Comparison of ENCODE assay signal across 1 cellular context in genomic region chr3:72744330-72744729, GRCh38.
TF ChIP-seq lines count a peak whose summit lies in the region.

No MANE protein-coding gene starts in this region.

TF ChIP-seq in HepG2, 621 proteins besides CTCF, POLR2A, EP300 and RAD21 (continued from another document and continues in another):
- peak; percentile 60 for TF ChIP-seq FOXP4 (CRISPR knock-in tag; IDR thresholded peaks at IDR 0.05)
- no peak for TF ChIP-seq E2F5 (CRISPR knock-in tag; conservative IDR thresholded peaks at IDR 0.05)
- no peak for TF ChIP-seq MED13 (CRISPR knock-in tag; IDR thresholded peaks at IDR 0.05)
- no peak for TF ChIP-seq NFYC (CRISPR knock-in tag; IDR thresholded peaks at IDR 0.05)
- no peak for TF ChIP-seq ZNF629 (CRISPR knock-in tag; conservative IDR thresholded peaks at IDR 0.05)
- no peak for TF ChIP-seq AKAP8 (CRISPR knock-in tag; IDR thresholded peaks at IDR 0.05)
- TF ChIP-seq ZNF276 (CRISPR knock-in tag; IDR thresholded peaks at IDR 0.05; ENCODE audit: low read depth), result no peak
- TF ChIP-seq ZNF646 (CRISPR knock-in tag; IDR thresholded peaks at IDR 0.05), result no peak
- TF ChIP-seq DDIT3 (CRISPR knock-in tag; IDR thresholded peaks at IDR 0.05), result no peak
- no peak for TF ChIP-seq ETV5 (CRISPR knock-in tag; IDR thresholded peaks at IDR 0.05; ENCODE audit: borderline replicate concordance)
- no peak for TF ChIP-seq NFAT5 (CRISPR knock-in tag; IDR thresholded peaks at IDR 0.05)
- no peak for TF ChIP-seq CHCHD3 (CRISPR knock-in tag; IDR thresholded peaks at IDR 0.05)
- TF ChIP-seq ZNF850 (CRISPR knock-in tag; conservative IDR thresholded peaks at IDR 0.05), result no peak
- TF ChIP-seq ZNF30 (CRISPR knock-in tag; IDR thresholded peaks at IDR 0.05), result no peak
- no peak for TF ChIP-seq ZNF598 (CRISPR knock-in tag; IDR thresholded peaks at IDR 0.05; ENCODE audit: borderline replicate concordance)
- peak; percentile 24; the same call in 1 of the 2 replicates for TF ChIP-seq ZMYM4 (CRISPR knock-in tag; IDR thresholded peaks at IDR 0.05)
- no peak for TF ChIP-seq IKZF5 (CRISPR knock-in tag; IDR thresholded peaks at IDR 0.05)
- peak; percentile 57; the same call in 1 of the 2 replicates for TF ChIP-seq NFE2L2 (IDR thresholded peaks at IDR 0.05; ENCODE audit: low read length)
- no peak for TF ChIP-seq CCAR2 (optimal IDR thresholded peaks at IDR 0.05; ENCODE audit: low read depth, low read length)
- no peak for TF ChIP-seq PRDM4 (CRISPR knock-in tag; IDR thresholded peaks at IDR 0.05; ENCODE audit: borderline replicate concordance)
- no peak for TF ChIP-seq PPARG (CRISPR knock-in tag; conservative IDR thresholded peaks at IDR 0.05)
- TF ChIP-seq ARID3A (IDR thresholded peaks at IDR 0.05; ENCODE audit: low read depth, low read length), result 0 out of 2 replicates have a peak, but pooled peaks have one; percentile 21
- no peak for TF ChIP-seq EEA1 (CRISPR knock-in tag; IDR thresholded peaks at IDR 0.05; ENCODE audit: borderline replicate concordance)
- TF ChIP-seq POLR2AphosphoS5 (IDR thresholded peaks at IDR 0.05; ENCODE audit: low read depth, low read length), result no peak
- TF ChIP-seq MXD4 (CRISPR knock-in tag; IDR thresholded peaks at IDR 0.05), result no peak
